Comparison of ENCODE assay signal across 10 cellular contexts in genomic region chr3:127304121-127304744, GRCh38. TPM values are rescaled to one million over a fixed set of nuclear protein-coding genes. Genes with fewer than 3 reads are reported as not detected.
DNase-seq lines count a peak whose midpoint lies in the region; ATAC-seq, FAIRE-seq and TF ChIP-seq lines count a peak whose summit lies in the region.
"Had no signal": no experiment of that assay in that cellular context is flagged by ENCODE, and none has a peak within 500 bp of the region (broad histone marks: within the 10 kb centered on the region; RNA-seq: fewer than 3 reads in every experiment).

No MANE protein-coding gene starts in this region.

- H3K4me1 ChIP-seq in BE2C (peaks cover 11% of the 10 kb centered on the region), kidney (ENCODE audit: control insufficient read depth in 1 of 2, insufficient read depth in 1 of 2, low read depth in 1 of 2, low read length in 2 of 2) (no peaks in the 10 kb centered on the region)

- H3K4me3 ChIP-seq in BE2C (ENCODE audit: low read depth, low read length) = peak overlapping the region; percentile 48
- no peak overlapping the region for H3K4me3 ChIP-seq in MG63
- no peak overlapping the region for H3K4me3 ChIP-seq in kidney (ENCODE audit: low read length in 2 of 2)

- FAIRE-seq in kidney (lab: Jason Lieb, UNC) = no peak

- no peaks in the 10 kb centered on the region for H3K27me3 ChIP-seq in BE2C
- H3K27me3 ChIP-seq in MG63 = peaks cover 27% of the 10 kb centered on the region

- no peak overlapping the region for H3K27ac ChIP-seq in kidney (ENCODE audit: low read depth in 2 of 2, low read length in 2 of 2)

- intact Hi-C loops in kidney (cut with DNase I) = no loop called here

- no peak for ATAC-seq in HG03432 (IDR thresholded peaks at IDR 0.05; ENCODE audit: unreplicated experiment)
- no peak for ATAC-seq in HG02623 (IDR thresholded peaks at IDR 0.05; ENCODE audit: unreplicated experiment)
- ATAC-seq: CD8-positive, alpha-beta T cell had no signal

- H3K36me3 ChIP-seq in BE2C = no peaks in the 10 kb centered on the region
- no peaks in the 10 kb centered on the region for H3K36me3 ChIP-seq in MG63
- no peaks in the 10 kb centered on the region for H3K36me3 ChIP-seq in kidney (ENCODE audit: control insufficient read depth in 1 of 2, insufficient read depth in 2 of 2, low read length in 2 of 2)

- TF ChIP-seq CTCF in BE2C (IDR thresholded peaks at IDR 0.05; ENCODE audit: low read depth, low read length) = peak; percentile 13; the same call in 1 of the 2 replicates
- TF ChIP-seq CTCF in kidney (IDR thresholded peaks at IDR 0.05; ENCODE audit: borderline replicate concordance, extremely low read depth, insufficient read depth) = no peak

- no peak overlapping the region for H3K9ac ChIP-seq in kidney (ENCODE audit: low read length in 2 of 2)

- H3K9me3 ChIP-seq in BE2C = no peaks in the 10 kb centered on the region
- no peaks in the 10 kb centered on the region for H3K9me3 ChIP-seq in MG63
- no peaks in the 10 kb centered on the region for H3K9me3 ChIP-seq in kidney (ENCODE audit: control insufficient read depth in 1 of 2, low read length in 2 of 2)

- peak; percentile 80 for DNase-seq in BE2C
- DNase-seq in MG63 = peak; percentile 9
- DNase-seq in NCI-H82 (lab: John Stamatoyannopoulos, UW) = peak; percentile 88
- DNase-seq in kidney = peak; percentile 71
- DNase-seq in C1 segment of cervical spinal cord (lab: John Stamatoyannopoulos, UW) = no peak
- DNase-seq in Ammon's horn (ENCODE audit: low spot score) = no peak
- DNase-seq: CD8-positive, alpha-beta T cell had no signal

RNA-seq across cellular contexts. Expression of gene PRR20G, which starts 16.4 kb away (rescaled TPM):
- 5.2 TPM for polyA plus RNA-seq in BE2C (2012; ENCODE audit: insufficient read depth, insufficient read length, low read depth)
- total RNA-seq in MG63 (2014; rRNA removed; shearing (Covaris generic); ENCODE audit: low replicate concordance) = not detected in 2 replicates
- total RNA-seq in kidney = not detected
- polyA plus RNA-seq in kidney (ENCODE audit: insufficient read depth, low read depth, low replicate concordance) = not detected
- total RNA-seq: CD8-positive, alpha-beta T cell had no signal
- polyA plus RNA-seq: adipose tissue had no signal

Comparison
In these comparisons a context has a peak if more than half of its experiments do, and no peak if none do; other contexts are left out.
1. DNase-seq: peak in BE2C (single experiment), MG63 (single experiment), NCI-H82 (single experiment) and kidney (single experiment); none in C1 segment of cervical spinal cord (0 of 14) and Ammon's horn (single experiment).